ENCODE assay signal across 10 cellular contexts in genomic region chr7:131330299-131330698, GRCh38. TPM values are rescaled to one million over a fixed set of nuclear protein-coding genes. Genes with fewer than 3 reads are reported as not detected.
DNase-seq lines count a peak whose midpoint lies in the region; ATAC-seq and TF ChIP-seq lines count a peak whose summit lies in the region.
"Had no signal": no experiment of that assay in that cellular context is flagged by ENCODE, and none has a peak within 500 bp of the region (broad histone marks: within the 10 kb centered on the region; RNA-seq: fewer than 3 reads in every experiment).

No MANE protein-coding gene starts in this region.

- H3K36me3 Mint-ChIP-seq in naive thymus-derived CD4-positive, alpha-beta T cell, result peaks cover 0 to 26% (median 7%) of the 10 kb centered on the region in 5 donors

- H3K27ac Mint-ChIP-seq in naive thymus-derived CD4-positive, alpha-beta T cell, result peak overlapping the region in 8 of 9 donors; percentile 9 to 99 (median 44)

- CTCF ChIA-PET in naive thymus-derived CD4-positive, alpha-beta T cell (lab: Charles Lee), result interaction anchor here (0.6 kb wide), 1 partner anchor 29 kb away, joined by 3 read pairs; no protein-coding TSS in a partner anchor

- POLR2A ChIA-PET in naive thymus-derived CD4-positive, alpha-beta T cell (lab: Charles Lee), result no interaction called here

- no peak for TF ChIP-seq CTCF in HFF-Myc (IDR thresholded peaks at IDR 0.05; ENCODE audit: low read depth, low read length, missing control alignments)
- TF ChIP-seq CTCF in adrenal gland (IDR thresholded peaks at IDR 0.05), result no peak
- no peak for TF ChIP-seq CTCF in transverse colon (IDR thresholded peaks at IDR 0.05)

- in situ Hi-C loops in transverse colon (cut with MboI; ENCODE audit: low pct_ligation_motif_present in 1 of 4, low pct_unique_long_range_greater_than_20kb in 1 of 4, low sequenced_read_pairs in 3 of 4), result no loop called here

- no peak for ATAC-seq in naive thymus-derived CD4-positive, alpha-beta T cell

- TF ChIP-seq EP300 in transverse colon (IDR thresholded peaks at IDR 0.05; ENCODE audit: low read depth), result no peak

- H3K4me1 Mint-ChIP-seq in naive thymus-derived CD4-positive, alpha-beta T cell, result peaks cover 24 to 84% (median 69%) of the 10 kb centered on the region in 7 donors

- TF ChIP-seq POLR2A in adrenal gland (IDR thresholded peaks at IDR 0.05) (no peak), transverse colon (IDR thresholded peaks at IDR 0.05) (no peak)

- DNase-seq in HFF-Myc (ENCODE audit: extremely low read depth, low read depth), result no peak
- no peak for DNase-seq in adrenal gland
- no peak for DNase-seq in naive thymus-derived CD4-positive, alpha-beta T cell
- no peak for DNase-seq in effector memory CD4-positive, alpha-beta T cell
- no peak for DNase-seq in activated gamma-delta T cell treated with Interleukin-2 at 50 U/mL for 16 hours
- no peak for DNase-seq in NCI-H1092 (lab: John Stamatoyannopoulos, UW)
- no peak for DNase-seq in transverse colon
- DNase-seq: cerebellar nuclear complex, DMS79 treated with DMSO at 0.1 percent for 48 hours had no signal

- H3K27me3 Mint-ChIP-seq in naive thymus-derived CD4-positive, alpha-beta T cell, result no peaks in the 10 kb centered on the region

- H3K36me3 ChIP-seq in BLaER1 (peaks cover 18% of the 10 kb centered on the region), adrenal gland (replicated peaks in 1 of 2) (no peaks in the 10 kb centered on the region), transverse colon (peaks cover 0 to 8% (median 0%) of the 10 kb centered on the region in 4 donors)
- peaks cover 0 to 10% (median 0%) of the 10 kb centered on the region in 3 experiments for H3K36me3 ChIP-seq in naive thymus-derived CD4-positive, alpha-beta T cell (ENCODE audit: control insufficient read depth in 2 of 3, insufficient read depth in 3 of 3, low read length in 3 of 3)
- H3K36me3 ChIP-seq in effector memory CD4-positive, alpha-beta T cell (ENCODE audit: control insufficient read depth, insufficient read depth, low read length), result no peaks in the 10 kb centered on the region

- peak overlapping the region; percentile 41 to 100 (median 92) for H3K4me3 Mint-ChIP-seq in naive thymus-derived CD4-positive, alpha-beta T cell

- intact Hi-C loops in adrenal gland (cut with DNase I) (no loop called here), transverse colon (cut with DNase I; ENCODE audit: low total_unique reads) (no loop called here)
- intact Hi-C loops in naive thymus-derived CD4-positive, alpha-beta T cell (cut with micrococcal nuclease), result loop anchor here in 1 of 2 donors (5.0 kb wide), 1 partner anchor 418 kb away; no protein-coding TSS in a partner anchor

- H3K27me3 ChIP-seq in BLaER1 (no peaks in the 10 kb centered on the region), adrenal gland (no peaks in the 10 kb centered on the region), transverse colon (no peaks in the 10 kb centered on the region)
- H3K27me3 ChIP-seq in naive thymus-derived CD4-positive, alpha-beta T cell (ENCODE audit: control insufficient read depth in 2 of 2, insufficient read depth in 2 of 2, low read length in 2 of 2), result no peaks in the 10 kb centered on the region
- H3K27me3 ChIP-seq in effector memory CD4-positive, alpha-beta T cell (replicated peaks; ENCODE audit: control insufficient read depth, insufficient read depth, low read length, poor library complexity, severe bottlenecking), result no peaks in the 10 kb centered on the region

- H3K4me3 ChIP-seq in BLaER1 (no peak overlapping the region), HFF-Myc (replicated peaks; ENCODE audit: low read depth, low read length) (peak overlapping the region; percentile 92), adrenal gland (no peak overlapping the region), transverse colon (no peak overlapping the region)
- peak overlapping the region; percentile 5 for H3K4me3 ChIP-seq in naive thymus-derived CD4-positive, alpha-beta T cell (ENCODE audit: low read length)
- no peak overlapping the region for H3K4me3 ChIP-seq in effector memory CD4-positive, alpha-beta T cell (ENCODE audit: insufficient read depth, low read depth, low read length, poor library complexity, severe bottlenecking)

- 60 to 68% (median 63%) methylated on average over 4 of the region's 4 CpGs for WGBS in adrenal gland, 4 donors
- WGBS in transverse colon (ENCODE audit: low coverage in 1 of 2), 2 donors, result 47 to 53% methylated on average over 4 of the region's 4 CpGs

- no peak overlapping the region for H3K9ac ChIP-seq in BLaER1

- H3K4me1 ChIP-seq in BLaER1 (peaks cover 31% of the 10 kb centered on the region), adrenal gland (replicated peaks in 1 of 2) (peaks cover 22 to 63% of the 10 kb centered on the region in 2 donors), transverse colon (peaks cover 16 to 54% (median 33%) of the 10 kb centered on the region in 4 donors)
- H3K4me1 ChIP-seq in naive thymus-derived CD4-positive, alpha-beta T cell (ENCODE audit: control insufficient read depth in 2 of 2, insufficient read depth in 2 of 2, low read length in 2 of 2), result peaks cover 26 to 32% of the 10 kb centered on the region in 2 donors
- H3K4me1 ChIP-seq in effector memory CD4-positive, alpha-beta T cell (ENCODE audit: control insufficient read depth, insufficient read depth, low read length, poor library complexity, severe bottlenecking), result peaks cover 4% of the 10 kb centered on the region

- H3K4me2 ChIP-seq in BLaER1, result peak overlapping the region; percentile 81

- peaks cover 0 to 5% (median 1%) of the 10 kb centered on the region in 11 donors for H3K9me3 Mint-ChIP-seq in naive thymus-derived CD4-positive, alpha-beta T cell

- no peak overlapping the region for H3K27ac ChIP-seq in BLaER1
- H3K27ac ChIP-seq in adrenal gland, result peak overlapping the region in 3 of 5 donors; percentile 96 to 99 (median 98)
- no peak overlapping the region for H3K27ac ChIP-seq in naive thymus-derived CD4-positive, alpha-beta T cell (ENCODE audit: low read depth, low read length)
- no peak overlapping the region for H3K27ac ChIP-seq in effector memory CD4-positive, alpha-beta T cell (ENCODE audit: insufficient read depth, low read length, poor library complexity, severe bottlenecking)
- peak overlapping the region in 2 of 4 donors; percentile 93 to 97 for H3K27ac ChIP-seq in transverse colon

- peaks cover 57% of the 10 kb centered on the region for H4K20me1 ChIP-seq in BLaER1

- peaks cover 24% of the 10 kb centered on the region for H3K9me3 ChIP-seq in BLaER1
- no peaks in the 10 kb centered on the region for H3K9me3 ChIP-seq in adrenal gland (replicated peaks in 1 of 3)
- H3K9me3 ChIP-seq in naive thymus-derived CD4-positive, alpha-beta T cell (ENCODE audit: control insufficient read depth in 2 of 3, low read length in 3 of 3), result no peaks in the 10 kb centered on the region
- no peaks in the 10 kb centered on the region for H3K9me3 ChIP-seq in effector memory CD4-positive, alpha-beta T cell (ENCODE audit: control insufficient read depth, low read length)
- H3K9me3 ChIP-seq in transverse colon, result no peaks in the 10 kb centered on the region

RNA-seq across cellular contexts. Expression of gene MKLN1, which starts 2.6 kb away (rescaled TPM):
- total RNA-seq in adrenal gland, result 10 to 100 TPM; 38.0 to 81.2 (median 63.9) TPM
- 10 to 100 TPM; 20.7 to 37.6 (median 25.5) TPM for polyA plus RNA-seq in adrenal gland
- total RNA-seq in naive thymus-derived CD4-positive, alpha-beta T cell, result 10 to 100 TPM; 42.0 to 69.8 (median 59.3) TPM
- 10 to 100 TPM; 30.8 to 36.2 TPM for polyA plus RNA-seq in naive thymus-derived CD4-positive, alpha-beta T cell
- total RNA-seq in transverse colon, result 10 to 100 TPM; 30.7 to 87.0 (median 48.6) TPM

Comparison
In these comparisons a context has a peak if more than half of its experiments do, and no peak if none do; other contexts are left out.
1. H3K27ac ChIP-seq: peak in adrenal gland (3 of 5); none in BLaER1 (single experiment), naive thymus-derived CD4-positive, alpha-beta T cell (single experiment) and effector memory CD4-positive, alpha-beta T cell (single experiment).
2. H3K4me3 ChIP-seq: peak in HFF-Myc (single experiment) and naive thymus-derived CD4-positive, alpha-beta T cell (single experiment); none in BLaER1 (single experiment), adrenal gland (0 of 4), effector memory CD4-positive, alpha-beta T cell (single experiment) and transverse colon (0 of 4).